17 cellular contexts compared by ENCODE assay signal in the genomic region with DNA sequence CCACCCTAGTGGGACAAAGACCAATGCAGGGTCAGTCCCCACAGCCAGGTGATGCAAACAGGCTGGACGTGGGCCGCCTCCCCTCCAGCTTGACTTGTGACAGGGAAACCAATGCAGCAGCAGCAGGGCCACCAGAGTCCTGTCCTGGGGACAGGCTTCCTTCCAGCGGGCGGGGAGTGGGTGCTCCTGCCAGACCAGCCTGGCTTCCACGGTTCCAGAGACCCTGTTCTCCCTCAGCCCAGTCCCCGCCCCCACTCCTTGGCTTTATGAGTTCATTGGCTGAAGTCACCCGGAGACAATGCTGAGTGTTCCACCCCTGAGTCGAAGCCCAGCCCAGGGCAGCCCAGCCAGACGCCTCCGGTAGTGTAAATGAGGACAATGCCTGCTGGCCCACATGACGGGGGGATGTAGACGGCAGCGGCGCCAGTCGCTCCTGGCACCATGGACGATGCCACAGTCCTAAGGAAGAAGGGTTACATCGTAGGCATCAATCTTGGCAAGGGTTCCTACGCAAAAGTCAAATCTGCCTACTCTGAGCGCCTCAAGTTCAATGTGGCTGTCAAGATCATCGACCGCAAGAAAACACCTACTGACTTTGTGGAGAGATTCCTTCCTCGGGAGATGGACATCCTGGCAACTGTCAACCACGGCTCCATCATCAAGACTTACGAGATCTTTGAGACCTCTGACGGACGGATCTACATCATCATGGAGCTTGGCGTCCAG. TPM values are rescaled to one million over a fixed set of nuclear protein-coding genes. Genes with fewer than 3 reads are reported as not detected.
DNase-seq lines count a peak whose midpoint lies in the region; TF ChIP-seq lines count a peak whose summit lies in the region.
"Had no signal": no experiment of that assay in that cellular context is flagged by ENCODE, and none has a peak within 500 bp of the region (broad histone marks: within the 10 kb centered on the region; RNA-seq: fewer than 3 reads in every experiment).

TSSK2 (plus strand) TSS at position 350 of the 726 bp plus-strand sequence; CDS start at position 442, 92 bp downstream.

- H3K4me1 ChIP-seq in BE2C (no peaks in the 10 kb centered on the region), HEK293 (ENCODE audit: control insufficient read depth, insufficient read depth, low read length) (no peaks in the 10 kb centered on the region), neuronal stem cell (ENCODE audit: control insufficient read depth in 2 of 2, insufficient read depth in 1 of 2, low read depth in 1 of 2, low read length in 2 of 2) (no peaks in the 10 kb centered on the region)
- H3K4me1 ChIP-seq: HAP-1, SJSA1 had no signal

- H2BK12ac ChIP-seq in neuronal stem cell (ENCODE audit: low read length) = no peak within 1 kb of the TSS

- H3K4me3 Mint-ChIP-seq in activated CD4-positive, alpha-beta T cell treated with anti-CD3 and anti-CD28 coated beads, Interleukin-2, amount 10 ng/mL, durations not matched to agents 7 days and 5 days = no peak within 1 kb of the TSS
- H3K4me3 Mint-ChIP-seq: CD4-positive, alpha-beta memory T cell had no signal

- peak within 1 kb of the TSS; percentile 12 for H3K9ac ChIP-seq in neuronal stem cell (ENCODE audit: low read depth, low read length, poor library complexity)

- CTCF ChIA-PET in HEK293 (lab: Yijun Ruan, JAX) = interaction anchor here (1.5 kb wide), 1 partner anchor 13 kb away, joined by 3 read pairs; the partner anchor contains the start of gene ESS2
- CTCF ChIA-PET in activated CD4-positive, alpha-beta T cell treated with anti-CD3 and anti-CD28 coated beads, Interleukin-2, amount 10 ng/mL, durations not matched to agents 7 days and 5 days (lab: Charles Lee) = no interaction called here

- H3K4ac ChIP-seq in neuronal stem cell (ENCODE audit: low read length) = no peak within 1 kb of the TSS

- H3K4me2 ChIP-seq in neuronal stem cell (ENCODE audit: insufficient read depth, low read length, poor library complexity, severe bottlenecking) = no peak within 1 kb of the TSS

- no peak for TF ChIP-seq CTCF in BE2C (IDR thresholded peaks at IDR 0.05; ENCODE audit: low read depth, low read length)
- no peak for TF ChIP-seq CTCF in HEK293 (tag by site-specific recombination; IDR thresholded peaks at IDR 0.05)

- no peak within 1 kb of the TSS for H2BK5ac ChIP-seq in neuronal stem cell (ENCODE audit: low read length)

- no peak within 1 kb of the TSS for H3K18ac ChIP-seq in neuronal stem cell (ENCODE audit: low read length)

- H2AFZ ChIP-seq in neuronal stem cell (ENCODE audit: low read length) = no peak within 1 kb of the TSS

- no peak within 1 kb of the TSS for H3K27ac Mint-ChIP-seq in activated CD4-positive, alpha-beta T cell treated with anti-CD3 and anti-CD28 coated beads, Interleukin-2, amount 10 ng/mL, durations not matched to agents 7 days and 5 days

- H2BK15ac ChIP-seq in neuronal stem cell (ENCODE audit: low read length) = no peak within 1 kb of the TSS

- DNase-seq in BE2C (peak; percentile 31), epithelial cell of prostate (ENCODE audit: low read depth, low spot score) (no peak), neuronal stem cell (ENCODE audit: low spot score) (no peak), erythroblast (lab: John Stamatoyannopoulos, UW) (no peak)
- DNase-seq in activated CD4-positive, alpha-beta T cell treated with anti-CD3 and anti-CD28 coated beads, Interleukin-2, amount 10 ng/mL, durations not matched to agents 7 days and 5 days = no peak
- no peak for DNase-seq in central memory CD4-positive, alpha-beta T cell
- DNase-seq: AML-193; CD4-positive, alpha-beta memory T cell; DMS79; NCI-H1436; NCI-H2029 treated with DMSO at 0.1 percent for 48 hours; NCI-H510A treated with DMSO at 0.1 percent for 48 hours had no signal

- H3K27ac ChIP-seq in HEK293 (ENCODE audit: extremely low read depth, low read depth, low read length) (no peak within 1 kb of the TSS), epithelial cell of prostate (peak within 1 kb of the TSS; percentile 54), neuronal stem cell (replicated peaks; ENCODE audit: low read length) (no peak within 1 kb of the TSS)
- H3K27ac ChIP-seq: SJSA1 had no signal

- H3K14ac ChIP-seq in neuronal stem cell (ENCODE audit: low read length) = peak within 1 kb of the TSS; percentile 38

- no peak within 1 kb of the TSS for H2BK120ac ChIP-seq in neuronal stem cell (ENCODE audit: low read depth, low read length)

- no peak within 1 kb of the TSS for H2AK5ac ChIP-seq in neuronal stem cell (ENCODE audit: low read depth, low read length)

- no CpG with 5 or more reads among the region's 27 CpGs for WGBS in neuronal stem cell (ENCODE audit: extremely low coverage in 2 of 2, insufficient read length in 2 of 2, insufficient replicate concordance in 1 of 2), 2 donors

- peaks cover 10% of the 10 kb centered on the region for H3K79me1 ChIP-seq in neuronal stem cell (ENCODE audit: low read depth, low read length)

- no peaks in the 10 kb centered on the region for H3K27me3 Mint-ChIP-seq in activated CD4-positive, alpha-beta T cell treated with anti-CD3 and anti-CD28 coated beads, Interleukin-2, amount 10 ng/mL, durations not matched to agents 7 days and 5 days
- H3K27me3 Mint-ChIP-seq: CD4-positive, alpha-beta memory T cell had no signal

- H3K9me3 Mint-ChIP-seq in activated CD4-positive, alpha-beta T cell treated with anti-CD3 and anti-CD28 coated beads, Interleukin-2, amount 10 ng/mL, durations not matched to agents 7 days and 5 days = no peaks in the 10 kb centered on the region

- H3K4me3 ChIP-seq in BE2C (ENCODE audit: low read depth, low read length) (no peak within 1 kb of the TSS), HEK293 (ENCODE audit: low read depth, low read length) (no peak within 1 kb of the TSS), neuronal stem cell (ENCODE audit: low read length in 2 of 2) (peak within 1 kb of the TSS in 1 of 2 donors; percentile 29)
- H3K4me3 ChIP-seq: HAP-1, SJSA1 had no signal

- H3K36me3 ChIP-seq in BE2C = peaks cover 22% of the 10 kb centered on the region
- H3K36me3 ChIP-seq in HEK293 (ENCODE audit: control insufficient read depth in 2 of 2, insufficient read depth in 1 of 2, low read length in 2 of 2) = peaks cover 4 to 52% of the 10 kb centered on the region in 2 experiments; a peak in 2 of 3 replicates
- H3K36me3 ChIP-seq in neuronal stem cell (replicated peaks in 1 of 2; ENCODE audit: control insufficient read depth in 2 of 2, insufficient read depth in 2 of 2, low read length in 2 of 2) = peaks cover 33 to 47% of the 10 kb centered on the region in 2 donors

- H3K36me3 Mint-ChIP-seq in activated CD4-positive, alpha-beta T cell treated with anti-CD3 and anti-CD28 coated beads, Interleukin-2, amount 10 ng/mL, durations not matched to agents 7 days and 5 days (ENCODE audit: low read depth) = peaks cover 16% of the 10 kb centered on the region

- H3K23ac ChIP-seq in neuronal stem cell (ENCODE audit: low read depth, low read length, poor library complexity) = peak within 1 kb of the TSS; percentile 65

- TF ChIP-seq POLR2A in erythroblast (IDR thresholded peaks at IDR 0.05; ENCODE audit: low read length) = no peak

- H3K9me3 ChIP-seq in BE2C = no peaks in the 10 kb centered on the region
- no peaks in the 10 kb centered on the region for H3K9me3 ChIP-seq in HEK293 (ENCODE audit: control insufficient read depth, insufficient read depth, low read depth, low read length)
- no peaks in the 10 kb centered on the region for H3K9me3 ChIP-seq in neuronal stem cell (replicated peaks in 1 of 2; ENCODE audit: control insufficient read depth in 2 of 2, insufficient read depth in 1 of 2, low read depth in 1 of 2, low read length in 2 of 2)
- H3K9me3 ChIP-seq: HAP-1, SJSA1 had no signal

- no peak within 1 kb of the TSS for H4K91ac ChIP-seq in neuronal stem cell (ENCODE audit: low read depth, low read length, poor library complexity)

- no peaks in the 10 kb centered on the region for H3K4me1 Mint-ChIP-seq in activated CD4-positive, alpha-beta T cell treated with anti-CD3 and anti-CD28 coated beads, Interleukin-2, amount 10 ng/mL, durations not matched to agents 7 days and 5 days

- POLR2A ChIA-PET in HEK293 (lab: Yijun Ruan, JAX) = interaction anchor here (0.6 to 1.3 kb wide), 2 partner anchors 9 to 1375 kb away, joined by 4 to 7 read pairs; no protein-coding TSS in a partner anchor
- POLR2A ChIA-PET in activated CD4-positive, alpha-beta T cell treated with anti-CD3 and anti-CD28 coated beads, Interleukin-2, amount 10 ng/mL, durations not matched to agents 7 days and 5 days (lab: Charles Lee) = no interaction called here

- H4K8ac ChIP-seq in neuronal stem cell (ENCODE audit: low read depth, low read length) = no peak within 1 kb of the TSS

- H3K27me3 ChIP-seq in BE2C (no peaks in the 10 kb centered on the region), neuronal stem cell (ENCODE audit: control insufficient read depth in 3 of 3, insufficient read depth in 3 of 3, low read depth in 1 of 3, low read length in 3 of 3) (peaks cover 0 to 3% (median 0%) of the 10 kb centered on the region in 3 experiments)
- H3K27me3 ChIP-seq: SJSA1 had no signal

TF ChIP-seq in HEK293, 187 proteins besides CTCF, POLR2A, EP300 and RAD21:
- no peak for TF ChIP-seq ZNF2 (tag by site-specific recombination; IDR thresholded peaks at IDR 0.05)
- TF ChIP-seq ZFHX2 (tag by site-specific recombination; conservative IDR thresholded peaks at IDR 0.05) = 0 out of 2 replicates have a peak, but pooled peaks have one; percentile 15
- TF ChIP-seq ZNF423 (tag by site-specific recombination; IDR thresholded peaks at IDR 0.05) = no peak
- 0 out of 2 replicates have a peak, but pooled peaks have one; percentile 31 for TF ChIP-seq ZNF341 (tag by site-specific recombination; IDR thresholded peaks at IDR 0.05; ENCODE audit: low read depth)
- peak; percentile 26; the same call in 1 of the 2 replicates for TF ChIP-seq EGR2 (tag by site-specific recombination; IDR thresholded peaks at IDR 0.05; ENCODE audit: low read depth)

RNA-seq across cellular contexts. Expression of gene TSSK2, which starts in this region (rescaled TPM):
- 6.5 TPM for polyA plus RNA-seq in BE2C (2012; ENCODE audit: insufficient read depth, insufficient read length, low read depth)
- not detected for polyA plus RNA-seq in neuronal stem cell (2013, experiment 1 of 2)
- not detected for polyA plus RNA-seq in neuronal stem cell (2013, experiment 2 of 2)
- not detected for total RNA-seq in activated CD4-positive, alpha-beta T cell treated with anti-CD3 and anti-CD28 coated beads, Interleukin-2, amount 10 ng/mL, durations not matched to agents 7 days and 5 days
- total RNA-seq: A673; CD4-positive, alpha-beta memory T cell; LHCN-M2; SJSA1 had no signal
- polyA plus RNA-seq: CD4-positive, alpha-beta memory T cell had no signal
